In genomic region chr22:33573479-33573878, GRCh38 we compare ENCODE assay signal across 19 cellular contexts.
DNase-seq lines count a peak whose midpoint lies in the region; ATAC-seq, FAIRE-seq and TF ChIP-seq lines count a peak whose summit lies in the region.
"Had no signal": no experiment of that assay in that cellular context is flagged by ENCODE, and none has a peak within 500 bp of the region (broad histone marks: within the 10 kb centered on the region; RNA-seq: fewer than 3 reads in every experiment).

No MANE protein-coding gene starts in this region.

- H3K4me1 ChIP-seq in A549 (peaks cover 43% of the 10 kb centered on the region), OCI-LY3 (ENCODE audit: low read length) (peaks cover 33% of the 10 kb centered on the region), mesenchymal stem cell (ENCODE audit: control insufficient read depth, insufficient read depth, low read depth, low read length) (peaks cover 14% of the 10 kb centered on the region)

- POLR2A ChIA-PET in A549 (lab: Yijun Ruan, JAX): no interaction called here
- POLR2A ChIA-PET in activated CD4-positive, alpha-beta T cell treated with anti-CD3 and anti-CD28 coated beads for 36 hours (lab: Charles Lee): no interaction called here

- no peak for DNase-seq in A549 (ENCODE audit: low read depth in 1 of 2, low spot score in 1 of 2)
- peak; percentile 4 for DNase-seq in islet precursor cell
- DNase-seq in mesenchymal stem cell: no peak
- DNase-seq in activated CD4-positive, alpha-beta T cell treated with anti-CD3 and anti-CD28 coated beads for 36 hours: no peak
- DNase-seq in NCI-H1105 treated with DMSO at 0.1 percent for 48 hours (lab: John Stamatoyannopoulos, UW): no peak
- DNase-seq: 8988T, COR-L47, DMS79, MM.1S, NCI-H187 treated with DMSO at 0.1 percent for 48 hours, NCI-H2171, NCI-H446 treated with DMSO at 0.1 percent for 48 hours, NCI-H748 treated with DMSO at 0.1 percent for 48 hours had no signal

- H2BK5ac ChIP-seq in mesenchymal stem cell (ENCODE audit: low read depth, low read length, poor library complexity, severe bottlenecking): no peak overlapping the region

- no peaks in the 10 kb centered on the region for H4K20me1 ChIP-seq in OCI-LY3 (ENCODE audit: insufficient read depth, low read length)

- intact Hi-C loops in activated CD4-positive, alpha-beta T cell treated with anti-CD3 and anti-CD28 coated beads for 36 hours (cut with DNase I, micrococcal nuclease): no loop called here

- H3K27me3 Mint-ChIP-seq in activated CD4-positive, alpha-beta T cell treated with anti-CD3 and anti-CD28 coated beads for 36 hours: no peaks in the 10 kb centered on the region

- H3K36me3 ChIP-seq in OCI-LY3 (replicated peaks; ENCODE audit: low read depth, low read length): no peaks in the 10 kb centered on the region
- no peaks in the 10 kb centered on the region for H3K36me3 ChIP-seq in mesenchymal stem cell (ENCODE audit: control insufficient read depth in 1 of 2, insufficient read depth in 2 of 2, low read depth in 1 of 2, low read length in 2 of 2)

- no peak overlapping the region for H3K14ac ChIP-seq in mesenchymal stem cell (ENCODE audit: low read length in 2 of 2)

- peak overlapping the region in 1 of 2 experiments; percentile 56; a peak in 2 of 6 replicates for H3K27ac ChIP-seq in A549
- no peak overlapping the region for H3K27ac ChIP-seq in OCI-LY3 (ENCODE audit: low read length)
- H3K27ac ChIP-seq in mesenchymal stem cell (ENCODE audit: low read length, poor library complexity, severe bottlenecking): peak overlapping the region; percentile 81
- H3K27ac ChIP-seq: KMS-11 had no signal

- H4K8ac ChIP-seq in mesenchymal stem cell (ENCODE audit: low read length): no peak overlapping the region

- no peak overlapping the region for H2BK12ac ChIP-seq in mesenchymal stem cell (ENCODE audit: low read length in 2 of 2)

- no peak overlapping the region for H3K18ac ChIP-seq in mesenchymal stem cell (ENCODE audit: low read depth in 1 of 2, low read length in 2 of 2)

- WGBS in A549 (ENCODE audit: missing lambda C conversion rate): 57% methylated on average over 3 of the region's 4 CpGs
- WGBS in mesenchymal stem cell: 94% methylated on average over 3 of the region's 4 CpGs

- H3K4me3 ChIP-seq in A549: no peak overlapping the region
- H3K4me3 ChIP-seq in OCI-LY3 (ENCODE audit: low read length): no peak overlapping the region
- no peak overlapping the region for H3K4me3 ChIP-seq in mesenchymal stem cell (ENCODE audit: insufficient read depth in 1 of 2, low read depth in 1 of 2, low read length in 2 of 2)

- no peak overlapping the region for H4K91ac ChIP-seq in mesenchymal stem cell (ENCODE audit: low read length)

- TF ChIP-seq EP300 in A549 (IDR thresholded peaks at IDR 0.05): no peak

- H3K4me1 Mint-ChIP-seq in activated CD4-positive, alpha-beta T cell treated with anti-CD3 and anti-CD28 coated beads for 36 hours: no peaks in the 10 kb centered on the region
- H3K4me1 Mint-ChIP-seq: CD14-positive monocyte had no signal

- no peaks in the 10 kb centered on the region for H3K79me1 ChIP-seq in mesenchymal stem cell (replicated peaks; ENCODE audit: low read length, poor library complexity, severe bottlenecking)

- no peak overlapping the region for H3K4ac ChIP-seq in mesenchymal stem cell (ENCODE audit: low read depth in 1 of 2, low read length in 2 of 2)

- CTCF ChIA-PET in A549 (lab: Yijun Ruan, JAX): interaction anchor here (2.3 kb wide), 1 partner anchor 54 kb away, joined by 7 read pairs; no protein-coding TSS in a partner anchor
- CTCF ChIA-PET in activated CD4-positive, alpha-beta T cell treated with anti-CD3 and anti-CD28 coated beads for 36 hours (lab: Charles Lee): no interaction called here

- H3K9ac ChIP-seq in OCI-LY3 (ENCODE audit: low read length): no peak overlapping the region
- H3K9ac ChIP-seq in mesenchymal stem cell (ENCODE audit: low read length): no peak overlapping the region
- H3K9ac ChIP-seq: KMS-11 had no signal

- H3K27ac Mint-ChIP-seq in activated CD4-positive, alpha-beta T cell treated with anti-CD3 and anti-CD28 coated beads for 36 hours: no peak overlapping the region
- H3K27ac Mint-ChIP-seq: CD14-positive monocyte had no signal

- H3K9me3 Mint-ChIP-seq in activated CD4-positive, alpha-beta T cell treated with anti-CD3 and anti-CD28 coated beads for 36 hours (ENCODE audit: low read depth): no peaks in the 10 kb centered on the region

- H2BK120ac ChIP-seq in mesenchymal stem cell (ENCODE audit: low read depth, low read length): no peak overlapping the region

- no peak overlapping the region for H3K4me3 Mint-ChIP-seq in activated CD4-positive, alpha-beta T cell treated with anti-CD3 and anti-CD28 coated beads for 36 hours
- H3K4me3 Mint-ChIP-seq: CD14-positive monocyte had no signal

- FAIRE-seq in A549 (lab: Jason Lieb, UNC): no peak

- H3K9me3 ChIP-seq in A549 (no peaks in the 10 kb centered on the region), OCI-LY3 (ENCODE audit: insufficient read depth, low read length) (no peaks in the 10 kb centered on the region), mesenchymal stem cell (ENCODE audit: control insufficient read depth, low read length) (no peaks in the 10 kb centered on the region)

- no peak for TF ChIP-seq RAD21 in A549 (conservative IDR thresholded peaks at IDR 0.05 in 1 of 2, IDR thresholded peaks at IDR 0.05 in 1 of 2)

- TF ChIP-seq CTCF in A549 (IDR thresholded peaks at IDR 0.05) (no peak), OCI-LY3 (IDR thresholded peaks at IDR 0.05; ENCODE audit: low read depth, low read length) (no peak)

- H3K23ac ChIP-seq in mesenchymal stem cell (ENCODE audit: low read length in 2 of 2): no peak overlapping the region

- no peak overlapping the region for H2AK5ac ChIP-seq in mesenchymal stem cell (ENCODE audit: low read length, severe bottlenecking)

- H3K27me3 ChIP-seq in OCI-LY3 (ENCODE audit: low read depth, low read length) (no peaks in the 10 kb centered on the region; the same call in 1 of the 2 replicates), mesenchymal stem cell (ENCODE audit: control insufficient read depth in 1 of 2, insufficient read depth in 1 of 2, low read length in 2 of 2) (no peaks in the 10 kb centered on the region)

- no peaks in the 10 kb centered on the region for H3K79me2 ChIP-seq in OCI-LY3 (ENCODE audit: low read length)

- H2BK15ac ChIP-seq in mesenchymal stem cell (ENCODE audit: low read depth, poor library complexity, severe bottlenecking): no peak overlapping the region

- peak overlapping the region; percentile 41 for H3K4me2 ChIP-seq in A549
- H3K4me2 ChIP-seq in OCI-LY3 (ENCODE audit: low read length): peak overlapping the region; percentile 36
- no peak overlapping the region for H3K4me2 ChIP-seq in mesenchymal stem cell (ENCODE audit: low read length, poor library complexity, severe bottlenecking)
- H3K4me2 ChIP-seq: KMS-11 had no signal

- no peak for TF ChIP-seq POLR2A in A549 (IDR thresholded peaks at IDR 0.05; ENCODE audit: low read length)

- ATAC-seq in A549 (no peak), HG02798 (IDR thresholded peaks at IDR 0.05; ENCODE audit: poor library complexity, unreplicated experiment) (no peak), HG03097 (IDR thresholded peaks at IDR 0.05; ENCODE audit: low FRiP score, unreplicated experiment) (no peak)
- no peak for ATAC-seq in activated CD4-positive, alpha-beta T cell treated with anti-CD3 and anti-CD28 coated beads for 36 hours
- ATAC-seq: Right ventricle myocardium inferior had no signal

- no peak overlapping the region for H2AFZ ChIP-seq in OCI-LY3 (ENCODE audit: low read depth, low read length)
- H2AFZ ChIP-seq in mesenchymal stem cell (ENCODE audit: low read depth, low read length): no peak overlapping the region

- H3K36me3 Mint-ChIP-seq in activated CD4-positive, alpha-beta T cell treated with anti-CD3 and anti-CD28 coated beads for 36 hours (ENCODE audit: low read depth): no peaks in the 10 kb centered on the region
- H3K36me3 Mint-ChIP-seq: CD14-positive monocyte had no signal

TF ChIP-seq in A549, 52 proteins besides CTCF, POLR2A, EP300 and RAD21:
- TF ChIP-seq ZNF302 (CRISPR knock-in tag; IDR thresholded peaks at IDR 0.05) (no peak), CEBPB (IDR thresholded peaks at IDR 0.05) (no peak), JUN (IDR thresholded peaks at IDR 0.05) (no peak), KDM5A (IDR thresholded peaks at IDR 0.05) (no peak), HMGXB4 (CRISPR knock-in tag; IDR thresholded peaks at IDR 0.05; ENCODE audit: borderline replicate concordance) (no peak), FOSL2 (IDR thresholded peaks at IDR 0.05) (no peak), FOSL2 (CRISPR knock-in tag; IDR thresholded peaks at IDR 0.05) (no peak), NPAS2 (CRISPR knock-in tag; IDR thresholded peaks at IDR 0.05; ENCODE audit: borderline replicate concordance) (no peak), CBX2 (IDR thresholded peaks at IDR 0.05; ENCODE audit: borderline replicate concordance, low read depth) (no peak), CHD4 (IDR thresholded peaks at IDR 0.05; ENCODE audit: borderline replicate concordance) (no peak), ATOH8 (CRISPR knock-in tag; IDR thresholded peaks at IDR 0.05; ENCODE audit: low read depth) (no peak), NFE2L2 (conservative IDR thresholded peaks at IDR 0.05; ENCODE audit: low read length) (no peak), HDAC2 (IDR thresholded peaks at IDR 0.05) (no peak)
